In genomic region chr12:109710747-109711595, GRCh38 we compare ENCODE assay signal across 18 cellular contexts. TPM values are rescaled to one million over a fixed set of nuclear protein-coding genes. Genes with fewer than 3 reads are reported as not detected.
A peak's percentile ranks its signal among the peaks of the same experiment; 100 is the strongest.
DNase-seq lines count a peak whose midpoint lies in the region; ATAC-seq, FAIRE-seq and TF ChIP-seq lines count a peak whose summit lies in the region.
"Had no signal": no experiment of that assay in that cellular context is flagged by ENCODE, and none has a peak within 500 bp of the region (broad histone marks: within the 10 kb centered on the region; RNA-seq: fewer than 3 reads in every experiment).

No MANE protein-coding gene starts in this region.

- no peak overlapping the region for H3K4me2 ChIP-seq in neural progenitor cell

- no peak overlapping the region for H3K9ac ChIP-seq in neural progenitor cell

- H3K27ac Mint-ChIP-seq in neural progenitor cell = peak overlapping the region; percentile 9
- H3K27ac Mint-ChIP-seq: CD14-positive monocyte had no signal

- H3K79me2 ChIP-seq in neural progenitor cell (ENCODE audit: low read depth) = peaks cover 4% of the 10 kb centered on the region

- H3K4me1 ChIP-seq in neural progenitor cell = peaks cover 44% of the 10 kb centered on the region

- H3K27ac ChIP-seq in neural progenitor cell = no peak overlapping the region
- H3K27ac ChIP-seq: tibial nerve had no signal

- H3K36me3 Mint-ChIP-seq in neural progenitor cell = no peaks in the 10 kb centered on the region
- H3K36me3 Mint-ChIP-seq: CD14-positive monocyte had no signal

- H3K9me3 ChIP-seq in MG63 = no peaks in the 10 kb centered on the region
- H3K9me3 ChIP-seq in neural progenitor cell (ENCODE audit: low read depth) = no peaks in the 10 kb centered on the region
- H3K9me3 ChIP-seq: tibial nerve had no signal

- H3K27me3 ChIP-seq in MG63 = no peaks in the 10 kb centered on the region
- peaks cover 45% of the 10 kb centered on the region for H3K27me3 ChIP-seq in neural progenitor cell

- ATAC-seq in HG03521 (IDR thresholded peaks at IDR 0.05; ENCODE audit: unreplicated experiment) (no peak), GM18502 (IDR thresholded peaks at IDR 0.05; ENCODE audit: poor library complexity, unreplicated experiment) (no peak)
- ATAC-seq: left cardiac atrium had no signal

- H3K4me3 Mint-ChIP-seq in neural progenitor cell = peak overlapping the region; percentile 27

- DNase-seq in DMS53 (lab: John Stamatoyannopoulos, UW) (peak; percentile 81), MG63 (peak; percentile 63), epithelial cell of esophagus (ENCODE audit: low read depth) (peak; percentile 52), neural progenitor cell (ENCODE audit: low spot score) (no peak), NCI-H2196 treated with DMSO at 0.1 percent for 48 hours (lab: John Stamatoyannopoulos, UW; ENCODE audit: unreplicated experiment) (no peak), HTR-8/SVneo (ENCODE audit: insufficient read length, low spot score) (no peak)
- DNase-seq: activated CD4-positive, alpha-beta T cell treated with anti-CD3 and anti-CD28 coated beads for 1 hour; activated CD8-positive, alpha-beta memory T cell treated with anti-CD3 and anti-CD28 coated beads, Interleukin-2, amount 50 U/mL, for 48 hours; activated naive CD4-positive, alpha-beta T cell treated with anti-CD3 and anti-CD28 coated beads, Interleukin-2, amount 50 U/mL, for 16 hours; GDM1; left cardiac atrium; NCI-H1417 treated with DMSO at 0.1 percent for 48 hours; NCI-H510A treated with DMSO at 0.1 percent for 48 hours; OCI-M1 had no signal

- H3K4me1 Mint-ChIP-seq in neural progenitor cell = peaks cover 52% of the 10 kb centered on the region

- FAIRE-seq in HTR-8/SVneo (lab: Jason Lieb, UNC) = no peak

- H3K27me3 Mint-ChIP-seq in neural progenitor cell (ENCODE audit: insufficient read depth, low read depth) = peaks cover 13% of the 10 kb centered on the region

- peaks cover 15% of the 10 kb centered on the region for H4K20me1 ChIP-seq in neural progenitor cell (ENCODE audit: low read depth)

- H3K4me3 ChIP-seq in MG63 = no peak overlapping the region
- no peak overlapping the region for H3K4me3 ChIP-seq in epithelial cell of esophagus (ENCODE audit: low read length)
- no peak overlapping the region for H3K4me3 ChIP-seq in neural progenitor cell
- H3K4me3 ChIP-seq: tibial nerve had no signal

- TF ChIP-seq CTCF in epithelial cell of esophagus (IDR thresholded peaks at IDR 0.05; ENCODE audit: insufficient read depth, low read depth, low read length, missing control alignments) (no peak), neural progenitor cell (IDR thresholded peaks at IDR 0.05) (no peak)

- peaks cover 48% of the 10 kb centered on the region for H3F3A ChIP-seq in neural progenitor cell (ENCODE audit: low read depth)

- H3K9me3 Mint-ChIP-seq in neural progenitor cell = no peaks in the 10 kb centered on the region
- H3K9me3 Mint-ChIP-seq: CD14-positive monocyte had no signal

- H2AFZ ChIP-seq in neural progenitor cell (replicated peaks) = no peak overlapping the region

- H3K36me3 ChIP-seq in MG63 = no peaks in the 10 kb centered on the region
- no peaks in the 10 kb centered on the region for H3K36me3 ChIP-seq in neural progenitor cell
- H3K36me3 ChIP-seq: tibial nerve had no signal

RNA-seq across cellular contexts. Expression of gene FAM222A, which starts 2.7 kb away (rescaled TPM):
- total RNA-seq in MG63 (2014; rRNA removed; shearing (Covaris generic); ENCODE audit: low replicate concordance) = 0.84 and 1.8 TPM in 2 replicates
- total RNA-seq in neural progenitor cell (ENCODE audit: low replicate concordance) = 2.5 and 10.6 TPM in 2 replicates

Comparison
In these comparisons a context has a peak if more than half of its experiments do, and no peak if none do; other contexts are left out.
1. DNase-seq: peak in DMS53 (single experiment), MG63 (single experiment) and epithelial cell of esophagus (single experiment); none in neural progenitor cell (single experiment), NCI-H2196 treated with DMSO at 0.1 percent for 48 hours (single experiment) and HTR-8/SVneo (single experiment).